12 cellular contexts compared by ENCODE assay signal in the genomic region with DNA sequence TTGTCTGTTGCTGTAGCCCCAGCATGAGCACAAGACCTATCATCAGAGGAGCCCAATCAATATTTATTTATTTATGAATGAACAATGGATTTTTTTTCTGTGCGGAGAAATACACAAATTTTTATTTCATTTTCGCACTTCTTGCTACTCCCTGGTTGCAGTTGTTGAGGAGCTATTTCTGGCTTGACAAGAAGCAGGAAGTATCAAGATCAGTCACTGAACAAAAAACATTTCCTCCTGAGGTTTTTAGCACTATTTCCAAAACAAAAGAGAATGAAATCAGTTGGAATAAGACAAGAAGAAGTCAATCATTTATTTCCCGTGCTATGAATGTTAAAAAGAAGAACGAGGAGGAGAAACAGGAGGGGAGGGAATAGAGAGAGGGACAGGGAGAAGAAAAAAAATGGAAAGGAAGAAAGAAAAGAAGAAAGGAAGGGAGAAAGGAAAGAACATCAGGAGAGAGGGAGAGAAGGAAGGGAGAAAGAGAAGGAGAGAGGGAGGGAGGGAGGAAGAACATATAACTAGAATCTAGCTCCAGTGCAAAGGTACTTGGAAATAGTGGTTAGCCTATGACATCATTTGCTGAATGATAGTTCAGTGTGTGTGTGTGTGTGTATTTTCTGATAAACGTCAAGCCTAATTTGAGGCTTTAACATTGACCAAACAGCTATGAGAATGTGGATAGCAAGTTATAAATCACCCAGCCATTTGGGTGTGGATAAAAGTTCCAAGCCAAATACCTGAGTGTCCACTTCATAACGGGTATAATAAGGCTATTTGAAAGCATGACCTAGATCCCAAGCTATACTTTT.
DNase-seq lines count a peak whose midpoint lies in the region; ATAC-seq and TF ChIP-seq lines count a peak whose summit lies in the region.
"Had no signal": no experiment of that assay in that cellular context is flagged by ENCODE, and none has a peak within 500 bp of the region (broad histone marks: within the 10 kb centered on the region; RNA-seq: fewer than 3 reads in every experiment).

No MANE protein-coding gene starts in this region.

- 45 to 50% (median 48%) methylated on average over 6 of the region's 6 CpGs for WGBS in adrenal gland, 4 donors

- no peak for TF ChIP-seq POLR2A in adrenal gland (IDR thresholded peaks at IDR 0.05)

- H3K36me3 ChIP-seq in DND-41 (ENCODE audit: insufficient read depth, low read length) (no peaks in the 10 kb centered on the region), adrenal gland (replicated peaks in 1 of 2) (no peaks in the 10 kb centered on the region)
- H3K36me3 ChIP-seq: breast epithelium had no signal

- H3K79me2 ChIP-seq in DND-41 (ENCODE audit: insufficient read depth, low read length) = no peaks in the 10 kb centered on the region

- H3K4me2 ChIP-seq in DND-41 (ENCODE audit: insufficient read depth, low read length) = peak overlapping the region; percentile 38
- H3K4me2 ChIP-seq: PC-9 had no signal

- no peaks in the 10 kb centered on the region for H4K20me1 ChIP-seq in DND-41 (ENCODE audit: insufficient read depth, low read length)

- H3K4me3 Mint-ChIP-seq in activated CD8-positive, alpha-beta T cell treated with anti-CD3 and anti-CD28 coated beads, Interleukin-2, amount 10 ng/mL, durations not matched to agents 7 days and 5 days = peak overlapping the region; percentile 10
- peak overlapping the region; percentile 56 to 91 (median 81) for H3K4me3 Mint-ChIP-seq in naive B cell
- H3K4me3 Mint-ChIP-seq: endodermal cell, neural crest cell had no signal

- peaks cover 27% of the 10 kb centered on the region for H3K4me1 Mint-ChIP-seq in activated CD8-positive, alpha-beta T cell treated with anti-CD3 and anti-CD28 coated beads, Interleukin-2, amount 10 ng/mL, durations not matched to agents 7 days and 5 days (ENCODE audit: low read depth)
- H3K4me1 Mint-ChIP-seq in naive B cell = peaks cover 39 to 55% (median 44%) of the 10 kb centered on the region in 3 donors

- no peaks in the 10 kb centered on the region for H3K27me3 ChIP-seq in DND-41 (ENCODE audit: insufficient read depth, low read length, poor library complexity)
- no peaks in the 10 kb centered on the region for H3K27me3 ChIP-seq in adrenal gland
- H3K27me3 ChIP-seq: breast epithelium had no signal

- POLR2A ChIA-PET in activated CD8-positive, alpha-beta T cell treated with anti-CD3 and anti-CD28 coated beads, Interleukin-2, amount 10 ng/mL, durations not matched to agents 7 days and 5 days (lab: Charles Lee) = interaction anchor here (0.7 kb wide), 1 partner anchor 136 kb away, joined by 3 read pairs; no protein-coding TSS in a partner anchor

- H3K9me3 ChIP-seq in DND-41 (ENCODE audit: insufficient read depth, low read length, severe bottlenecking) = no peaks in the 10 kb centered on the region
- H3K9me3 ChIP-seq in adrenal gland (replicated peaks in 1 of 3) = no peaks in the 10 kb centered on the region
- H3K9me3 ChIP-seq: breast epithelium had no signal

- H3K4me1 ChIP-seq in DND-41 (ENCODE audit: insufficient read depth, low read length) (peaks cover 51% of the 10 kb centered on the region), adrenal gland (replicated peaks in 1 of 2) (peaks cover 0 to 6% of the 10 kb centered on the region in 2 donors)
- H3K4me1 ChIP-seq: breast epithelium had no signal

- no peaks in the 10 kb centered on the region for H3K9me3 Mint-ChIP-seq in activated CD8-positive, alpha-beta T cell treated with anti-CD3 and anti-CD28 coated beads, Interleukin-2, amount 10 ng/mL, durations not matched to agents 7 days and 5 days (ENCODE audit: insufficient read depth)
- H3K9me3 Mint-ChIP-seq in naive B cell = peaks cover 0 to 2% (median 0%) of the 10 kb centered on the region in 7 donors
- H3K9me3 Mint-ChIP-seq: endodermal cell had no signal

- DNase-seq in DND-41 (no peak), naive B cell (peak; percentile 10), NCI-H510A (lab: John Stamatoyannopoulos, UW) (no peak), adrenal gland (no peak), mucosa of gallbladder (ENCODE audit: low spot score) (no peak)
- no peak for DNase-seq in activated CD8-positive, alpha-beta T cell treated with anti-CD3 and anti-CD28 coated beads, Interleukin-2, amount 10 ng/mL, durations not matched to agents 7 days and 5 days
- DNase-seq: activated CD8-positive, alpha-beta memory T cell treated with anti-CD3 and anti-CD28 coated beads, Interleukin-2, amount 50 U/mL, for 48 hours; endodermal cell; PC-9 had no signal

- peak overlapping the region; percentile 75 for H3K27ac Mint-ChIP-seq in activated CD8-positive, alpha-beta T cell treated with anti-CD3 and anti-CD28 coated beads, Interleukin-2, amount 10 ng/mL, durations not matched to agents 7 days and 5 days
- peak overlapping the region; percentile 70 to 92 (median 90) for H3K27ac Mint-ChIP-seq in naive B cell
- H3K27ac Mint-ChIP-seq: endodermal cell had no signal

- intact Hi-C loops in adrenal gland (cut with DNase I) = no loop called here

- peak overlapping the region; percentile 40 for H3K9ac ChIP-seq in DND-41 (ENCODE audit: low read depth, low read length)

- peak overlapping the region; percentile 64 for H2AFZ ChIP-seq in DND-41 (ENCODE audit: low read depth, low read length)
- H2AFZ ChIP-seq: PC-9 had no signal

- no peaks in the 10 kb centered on the region for H3K27me3 Mint-ChIP-seq in activated CD8-positive, alpha-beta T cell treated with anti-CD3 and anti-CD28 coated beads, Interleukin-2, amount 10 ng/mL, durations not matched to agents 7 days and 5 days (ENCODE audit: low read depth)
- no peaks in the 10 kb centered on the region for H3K27me3 Mint-ChIP-seq in naive B cell

- no peak for TF ChIP-seq CTCF in DND-41 (IDR thresholded peaks at IDR 0.05; ENCODE audit: borderline replicate concordance, extremely low read depth, low read length, poor library complexity, severe bottlenecking)
- TF ChIP-seq CTCF in adrenal gland (IDR thresholded peaks at IDR 0.05) = no peak

- no peak for ATAC-seq in DND-41 (ENCODE audit: insufficient read depth, low read depth)
- ATAC-seq in GM21381 (IDR thresholded peaks at IDR 0.05; ENCODE audit: unreplicated experiment) = peak; percentile 40
- ATAC-seq in activated CD8-positive, alpha-beta T cell treated with anti-CD3 and anti-CD28 coated beads, Interleukin-2, amount 10 ng/mL, durations not matched to agents 7 days and 5 days = no peak
- ATAC-seq in naive B cell (ENCODE audit: low read depth in 2 of 2) = no peak

- CTCF ChIA-PET in activated CD8-positive, alpha-beta T cell treated with anti-CD3 and anti-CD28 coated beads, Interleukin-2, amount 10 ng/mL, durations not matched to agents 7 days and 5 days (lab: Charles Lee) = interaction anchor here (1.0 to 1.4 kb wide), 4 partner anchors 16 to 79 kb away, joined by 3 read pairs; no protein-coding TSS in a partner anchor

- peak overlapping the region in 1 of 2 experiments; percentile 14; a peak in 1 of 4 replicates for H3K4me3 ChIP-seq in DND-41 (ENCODE audit: low read depth in 1 of 2, low read length in 2 of 2)
- no peak overlapping the region for H3K4me3 ChIP-seq in adrenal gland
- H3K4me3 ChIP-seq: breast epithelium, PC-9 had no signal

- peaks cover 2% of the 10 kb centered on the region for H3K36me3 Mint-ChIP-seq in activated CD8-positive, alpha-beta T cell treated with anti-CD3 and anti-CD28 coated beads, Interleukin-2, amount 10 ng/mL, durations not matched to agents 7 days and 5 days (ENCODE audit: low read depth)
- H3K36me3 Mint-ChIP-seq in naive B cell = no peaks in the 10 kb centered on the region

- H3K27ac ChIP-seq in DND-41 (ENCODE audit: low read length) (peak overlapping the region; percentile 91), adrenal gland (no peak overlapping the region)
- H3K27ac ChIP-seq: breast epithelium, PC-9 had no signal
